Comparison of ENCODE assay signal across 1 cellular context in the genomic region with DNA sequence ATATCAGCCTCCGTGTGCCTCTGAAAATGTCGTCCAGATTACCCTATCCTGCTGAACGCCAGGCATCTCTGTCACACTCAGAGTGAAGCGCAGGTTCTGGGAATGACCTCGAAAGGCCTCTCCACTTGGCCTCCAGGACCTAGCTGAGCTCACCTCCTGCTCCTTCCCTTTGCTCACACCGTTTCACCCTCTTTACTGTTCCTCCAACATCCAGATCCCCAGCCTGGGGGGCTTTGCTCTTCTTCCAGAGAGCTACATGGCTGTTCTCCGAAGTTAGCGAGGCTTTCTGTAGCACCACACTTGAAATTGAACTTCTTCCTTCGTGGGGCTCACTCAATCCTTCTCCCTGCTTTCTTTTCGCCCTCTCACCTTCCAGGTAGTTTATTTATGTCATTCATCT.
TF ChIP-seq lines count a peak whose summit lies in the region.

No MANE protein-coding gene starts in this region.

TF ChIP-seq in H1, 55 proteins besides CTCF, POLR2A, EP300 and RAD21:
- no peak for TF ChIP-seq RFX5 (IDR thresholded peaks at IDR 0.05; ENCODE audit: borderline replicate concordance, low read depth, low read length)
- TF ChIP-seq GABPA (IDR thresholded peaks at IDR 0.05; ENCODE audit: borderline replicate concordance, insufficient read depth, low read length): 0 out of 2 replicates have a peak, but pooled peaks have one; percentile 4
